ENCODE assay signal across 26 cellular contexts in the genomic region with DNA sequence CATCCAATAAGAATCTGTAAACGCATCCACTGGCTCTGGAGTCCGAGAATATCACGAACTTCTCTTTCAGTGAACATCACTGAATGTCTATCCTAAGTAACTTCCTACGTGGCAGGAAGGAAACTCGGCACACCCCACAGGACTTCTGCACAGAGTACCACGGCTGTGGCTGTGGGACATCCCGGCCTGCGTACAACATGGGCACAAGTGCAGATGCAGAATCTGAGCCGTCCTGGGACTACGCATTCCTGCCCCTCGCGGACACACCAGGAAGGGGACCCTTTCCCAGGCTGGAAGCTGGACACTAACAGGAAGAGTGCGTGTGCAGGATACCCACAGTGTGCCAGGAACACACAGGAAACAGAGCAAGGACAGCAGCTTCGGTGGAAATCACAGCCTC.
"Had no signal": no experiment of that assay in that cellular context is flagged by ENCODE, and none has a peak within 500 bp of the region (broad histone marks: within the 10 kb centered on the region; RNA-seq: fewer than 3 reads in every experiment).

No MANE protein-coding gene starts in this region.

- DNase-seq: cortex of kidney; dorsolateral prefrontal cortex; effector CD4-positive, alpha-beta T cell; endodermal cell; foreskin keratinocyte; heart left ventricle; left cardiac atrium; mesenchymal stem cell; midbrain; naive thymus-derived CD8-positive, alpha-beta T cell; nephron progenitor cell; psoas muscle; stimulated activated CD4-positive, alpha-beta T cell treated with anti-CD3 and anti-CD28 coated beads, Interleukin-15, amount 100 ng/mL, for 24 hours; stimulated activated CD4-positive, alpha-beta T cell treated with anti-CD3 and anti-CD28 coated beads, Interleukin-2, amount 100 ng/mL, for 48 hours; stimulated activated naive B cell treated with anti-CD40 and anti-IgM and Interleukin-4, amounts not matched to agents 10 μg/mL and 1 μg/mL and 100 μg/mL, for 72 hours; trophoblast cell had no signal

- H3K27ac ChIP-seq: dorsolateral prefrontal cortex, esophagus muscularis mucosa, foreskin keratinocyte, gastroesophageal sphincter, heart left ventricle, hepatocyte, left lung, psoas muscle, skin epidermis, thoracic aorta had no signal

- H3K9me3 ChIP-seq: esophagus muscularis mucosa, heart left ventricle, left lung, psoas muscle, thoracic aorta had no signal

- H3K4me1 Mint-ChIP-seq: endodermal cell had no signal

- H3K4me1 ChIP-seq: foreskin keratinocyte had no signal

- H3K4me3 Mint-ChIP-seq: endodermal cell; naive thymus-derived CD8-positive, alpha-beta T cell; nephron progenitor cell; stimulated activated naive B cell treated with anti-CD40 and anti-IgM and Interleukin-4, amounts not matched to agents 10 μg/mL and 1 μg/mL and 100 μg/mL, for 72 hours; stimulated activated naive CD8-positive, alpha-beta T cell treated with anti-CD3 and anti-CD28 coated beads, Interleukin-15, Interleukin-2, amounts not matched to agents 100 ng/mL and 50 ng/mL, for 24 hours had no signal

- H3K9me3 Mint-ChIP-seq: endodermal cell; naive thymus-derived CD8-positive, alpha-beta T cell; nephron progenitor cell; stimulated activated naive B cell treated with anti-CD40 and anti-IgM and Interleukin-4, amounts not matched to agents 10 μg/mL and 1 μg/mL and 100 μg/mL, for 72 hours; stimulated activated naive CD8-positive, alpha-beta T cell treated with anti-CD3 and anti-CD28 coated beads, Interleukin-15, Interleukin-2, amounts not matched to agents 100 ng/mL and 50 ng/mL, for 24 hours had no signal

- H3K4me3 ChIP-seq: dorsolateral prefrontal cortex, esophagus muscularis mucosa, gastroesophageal sphincter, heart left ventricle, hepatocyte, left lung, psoas muscle, skin epidermis, thoracic aorta had no signal

- FAIRE-seq: endothelial cell of umbilical vein, urothelium cell line had no signal

- H3K27me3 Mint-ChIP-seq: naive thymus-derived CD8-positive, alpha-beta T cell; stimulated activated naive B cell treated with anti-CD40 and anti-IgM and Interleukin-4, amounts not matched to agents 10 μg/mL and 1 μg/mL and 100 μg/mL, for 72 hours; stimulated activated naive CD8-positive, alpha-beta T cell treated with anti-CD3 and anti-CD28 coated beads, Interleukin-15, Interleukin-2, amounts not matched to agents 100 ng/mL and 50 ng/mL, for 24 hours had no signal

- H3K27me3 ChIP-seq: esophagus muscularis mucosa, foreskin keratinocyte, gastroesophageal sphincter, heart left ventricle, hepatocyte, left lung had no signal

- H3K27ac Mint-ChIP-seq: endodermal cell; nephron progenitor cell; stimulated activated naive B cell treated with anti-CD40 and anti-IgM and Interleukin-4, amounts not matched to agents 10 μg/mL and 1 μg/mL and 100 μg/mL, for 72 hours; stimulated activated naive CD8-positive, alpha-beta T cell treated with anti-CD3 and anti-CD28 coated beads, Interleukin-15, Interleukin-2, amounts not matched to agents 100 ng/mL and 50 ng/mL, for 24 hours had no signal

- ATAC-seq: foreskin keratinocyte; gastroesophageal sphincter; heart left ventricle; left cardiac atrium; left lung; naive thymus-derived CD8-positive, alpha-beta T cell; psoas muscle; right cardiac atrium; stimulated activated naive B cell treated with anti-CD40 and anti-IgM and Interleukin-4, amounts not matched to agents 10 μg/mL and 1 μg/mL and 100 μg/mL, for 72 hours had no signal
